In genomic region chr20:19121916-19122315, GRCh38 we compare ENCODE assay signal across 2 cellular contexts.
TF ChIP-seq lines count a peak whose summit lies in the region.

No MANE protein-coding gene starts in this region.

TF ChIP-seq in K562, 482 proteins besides CTCF, POLR2A, EP300 and RAD21 (continued from another document):
- TF ChIP-seq ZBTB2 (IDR thresholded peaks at IDR 0.05) (peak; percentile 78), DACH1 (IDR thresholded peaks at IDR 0.05; ENCODE audit: partially characterized antibody) (peak; percentile 89), IRF1 (CRISPR knock-in tag; IDR thresholded peaks at IDR 0.05; ENCODE audit: borderline replicate concordance) (no peak)

TF ChIP-seq in H1, 55 proteins besides CTCF, POLR2A, EP300 and RAD21 (continued from another document):
- TF ChIP-seq ZNF274 (IDR thresholded peaks at IDR 0.05; ENCODE audit: borderline replicate concordance, extremely low read depth, low read length) = no peak
- TF ChIP-seq TCF12 (IDR thresholded peaks at IDR 0.05; ENCODE audit: low read depth, low read length) = no peak
- no peak for TF ChIP-seq HDAC2 (IDR thresholded peaks at IDR 0.05; ENCODE audit: borderline replicate concordance in 1 of 2, low read depth in 2 of 2, low read length in 2 of 2)
- no peak for TF ChIP-seq E2F6 (IDR thresholded peaks at IDR 0.05)
- TF ChIP-seq ASH2L (IDR thresholded peaks at IDR 0.05; ENCODE audit: low read length) = no peak
- no peak for TF ChIP-seq SP4 (IDR thresholded peaks at IDR 0.05; ENCODE audit: low read length)
- no peak for TF ChIP-seq CHD1 (IDR thresholded peaks at IDR 0.05; ENCODE audit: low read depth, low read length)
- TF ChIP-seq JUN (IDR thresholded peaks at IDR 0.05; ENCODE audit: low read depth, low read length) = no peak
- TF ChIP-seq BACH1 (IDR thresholded peaks at IDR 0.05; ENCODE audit: low read length) = no peak
- no peak for TF ChIP-seq CTBP2 (IDR thresholded peaks at IDR 0.05; ENCODE audit: borderline replicate concordance, insufficient read depth, insufficient read length, low read length)
- no peak for TF ChIP-seq SIRT6 (IDR thresholded peaks at IDR 0.05; ENCODE audit: low read length)
